ENCODE assay signal across 13 cellular contexts in genomic region chr7:159064121-159064815, GRCh38.
"Had no signal": no experiment of that assay in that cellular context is flagged by ENCODE, and none has a peak within 500 bp of the region (broad histone marks: within the 10 kb centered on the region; RNA-seq: fewer than 3 reads in every experiment).

No MANE protein-coding gene starts in this region.

- H3K4me3 Mint-ChIP-seq: activated naive CD8-positive, alpha-beta T cell; activated T-cell treated with anti-CD3 and anti-CD28 coated beads, Interleukin-2, amount 50 U/mL, for 4 hours; nephron; T-helper 2 cell treated with Interferon-gamma antibody and Interleukin-4, amounts not matched to agents 5 μg/mL and 100 μg/mL, for 36 hours had no signal

- H3K9me3 Mint-ChIP-seq: activated T-cell treated with anti-CD3 and anti-CD28 coated beads, Interleukin-2, amount 50 U/mL, for 4 hours; T-helper 2 cell treated with Interferon-gamma antibody and Interleukin-4, amounts not matched to agents 5 μg/mL and 100 μg/mL, for 36 hours had no signal

- ATAC-seq: activated T-cell treated with anti-CD3 and anti-CD28 coated beads, Interleukin-2, amount 50 U/mL, for 4 hours; sciatic nerve had no signal

- H3K27me3 Mint-ChIP-seq: activated naive CD8-positive, alpha-beta T cell had no signal

- DNase-seq: activated CD4-positive, alpha-beta T cell treated with anti-CD3 and anti-CD28 coated beads, Interleukin-2, amount 50 U/mL, for 4 hours; activated CD4-positive, CD25-positive, alpha-beta regulatory T cell; activated effector memory CD4-positive, alpha-beta T cell treated with Interleukin-2 at 50 U/mL for 16 hours; activated T-cell treated with anti-CD3 and anti-CD28 coated beads, Interleukin-2, amount 50 U/mL, for 4 hours; amniotic stem cell; caudate nucleus; foreskin fibroblast; kidney glomerular epithelial cell; uterus had no signal

- H3K27ac Mint-ChIP-seq: activated naive CD8-positive, alpha-beta T cell; nephron; T-helper 2 cell treated with Interferon-gamma antibody and Interleukin-4, amounts not matched to agents 5 μg/mL and 100 μg/mL, for 36 hours had no signal
